2 cellular contexts compared by ENCODE assay signal in the genomic region with DNA sequence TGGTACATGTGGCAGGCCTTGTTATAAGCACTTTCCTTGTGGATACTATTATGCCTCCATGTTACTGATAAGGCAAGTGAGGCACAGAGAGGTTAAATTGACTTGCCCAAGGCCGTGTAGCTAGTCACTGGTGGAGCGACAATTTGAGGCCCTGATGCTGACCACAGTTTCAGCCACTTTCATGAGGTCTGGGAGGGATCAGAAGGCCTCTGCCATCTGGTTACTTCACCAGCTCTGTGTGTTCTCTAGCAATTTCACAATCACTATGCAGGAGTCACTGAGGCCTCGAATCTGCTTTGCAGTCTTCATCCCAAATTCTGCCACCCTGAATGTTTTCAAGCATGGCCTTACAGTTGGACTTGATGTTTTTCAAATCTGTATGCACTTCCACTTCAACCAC.
A peak's percentile ranks its signal among the peaks of the same experiment; 100 is the strongest.
TF ChIP-seq lines count a peak whose summit lies in the region.

No MANE protein-coding gene starts in this region.

TF ChIP-seq in IMR-90, 13 proteins besides CTCF, POLR2A, EP300 and RAD21:
- TF ChIP-seq SMC3 (IDR thresholded peaks at IDR 0.05; ENCODE audit: low read depth, low read length) (no peak), BHLHE40 (IDR thresholded peaks at IDR 0.05; ENCODE audit: low read depth, low read length) (no peak), RCOR1 (IDR thresholded peaks at IDR 0.05; ENCODE audit: insufficient replicate concordance, low read length) (no peak), CEBPB (IDR thresholded peaks at IDR 0.05; ENCODE audit: low read depth, low read length) (peak; percentile 23; the same call in 1 of the 2 replicates), RFX5 (IDR thresholded peaks at IDR 0.05; ENCODE audit: low read depth, low read length) (no peak), CHD1 (IDR thresholded peaks at IDR 0.05; ENCODE audit: low read depth, low read length) (no peak), NFE2L2 (IDR thresholded peaks at IDR 0.05; ENCODE audit: low read depth, low read length) (no peak)
- TF ChIP-seq, protein P1, sequence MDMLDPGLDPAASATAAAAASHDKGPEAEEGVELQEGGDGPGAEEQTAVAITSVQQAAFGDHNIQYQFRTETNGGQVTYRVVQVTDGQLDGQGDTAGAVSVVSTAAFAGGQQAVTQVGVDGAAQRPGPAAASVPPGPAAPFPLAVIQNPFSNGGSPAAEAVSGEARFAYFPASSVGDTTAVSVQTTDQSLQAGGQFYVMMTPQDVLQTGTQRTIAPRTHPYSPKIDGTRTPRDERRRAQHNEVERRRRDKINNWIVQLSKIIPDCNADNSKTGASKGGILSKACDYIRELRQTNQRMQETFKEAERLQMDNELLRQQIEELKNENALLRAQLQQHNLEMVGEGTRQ (IDR thresholded peaks at IDR 0.05; ENCODE audit: low read depth, low read length), result no peak

TF ChIP-seq in liver, 16 proteins besides CTCF, POLR2A, EP300 and RAD21:
- TF ChIP-seq HNF4G (IDR thresholded peaks at IDR 0.05) (no peak), HNF4A (conservative IDR thresholded peaks at IDR 0.05) (peak; percentile 8 to 31), RXRA (IDR thresholded peaks at IDR 0.05) (peak in 1 of 2 donors; percentile 46)
